In genomic region chr18:21242141-21243040, GRCh38 we compare ENCODE assay signal across 9 cellular contexts. TPM values are rescaled to one million over a fixed set of nuclear protein-coding genes. Genes with fewer than 3 reads are reported as not detected.
DNase-seq lines count a peak whose midpoint lies in the region; ATAC-seq and TF ChIP-seq lines count a peak whose summit lies in the region.
"Had no signal": no experiment of that assay in that cellular context is flagged by ENCODE, and none has a peak within 500 bp of the region (broad histone marks: within the 10 kb centered on the region; RNA-seq: fewer than 3 reads in every experiment).

Gene GREB1L (plus strand): TSS chr18:21242232. CDS start chr18:21383519, 141,287 bp downstream.

- H3K27me3 ChIP-seq in IMR-90 (ENCODE audit: control insufficient read depth, insufficient read depth, low read length), result peaks cover 52% of the 10 kb centered on the region
- H3K27me3 ChIP-seq in neural progenitor cell, result no peaks in the 10 kb centered on the region
- no peaks in the 10 kb centered on the region for H3K27me3 ChIP-seq in aorta (ENCODE audit: control insufficient read depth in 1 of 2, insufficient read depth in 2 of 2, low read length in 1 of 2)

- H3K27me3 Mint-ChIP-seq in neural progenitor cell (ENCODE audit: insufficient read depth, low read depth), result peaks cover 12% of the 10 kb centered on the region

- peaks cover 90% of the 10 kb centered on the region for H3K79me2 ChIP-seq in neural progenitor cell (ENCODE audit: low read depth)

- H3K23ac ChIP-seq in IMR-90 (ENCODE audit: low read depth, low read length), result no peak within 1 kb of the TSS

- ATAC-seq in IMR-90 (ENCODE audit: low read depth) (peak; percentile 92), aorta (ENCODE audit: low FRiP score) (peak; percentile 91)

- H3K9me3 ChIP-seq in IMR-90 (ENCODE audit: control insufficient read depth, insufficient read depth, low read length) (no peaks in the 10 kb centered on the region), neural progenitor cell (ENCODE audit: low read depth) (no peaks in the 10 kb centered on the region), aorta (ENCODE audit: control insufficient read depth, low read length) (no peaks in the 10 kb centered on the region)

- H2AK9ac ChIP-seq in IMR-90 (replicated peaks; ENCODE audit: low read depth, low read length, poor library complexity), result peak within 1 kb of the TSS; percentile 28

- H3K36me3 Mint-ChIP-seq in neural progenitor cell, result peaks cover 19% of the 10 kb centered on the region

- H3K56ac ChIP-seq in IMR-90 (ENCODE audit: extremely low read depth, insufficient read depth, low read length), result no peak within 1 kb of the TSS

- peaks cover 43% of the 10 kb centered on the region for H3F3A ChIP-seq in neural progenitor cell (ENCODE audit: low read depth)

- no peak within 1 kb of the TSS for H3K18ac ChIP-seq in IMR-90 (ENCODE audit: low read depth, low read length)

- in situ Hi-C loops in IMR-90 (cut with MboI; ENCODE audit: low sequenced_read_pairs), result no loop called here

- no peak within 1 kb of the TSS for H3K9ac ChIP-seq in IMR-90 (ENCODE audit: low read depth, low read length)
- peak within 1 kb of the TSS; percentile 86 for H3K9ac ChIP-seq in neural progenitor cell

- CTCF ChIA-PET in IMR-90 (lab: Yijun Ruan, JAX), result no interaction called here

- peak within 1 kb of the TSS; percentile 97 for H3K4me3 Mint-ChIP-seq in neural progenitor cell

- 2% methylated on average over 23 of the region's 115 CpGs; no CpG with 5 or more reads in 1 of the 2 experiments for WGBS in IMR-90 (ENCODE audit: extremely low coverage in 2 of 2, insufficient read length in 1 of 2), 2 experiments
- 0 to 1% methylated on average over 87 to 115 of the region's 115 CpGs for WGBS in aorta, 2 donors

- H2BK5ac ChIP-seq in IMR-90 (ENCODE audit: low read depth, low read length, poor library complexity, severe bottlenecking), result no peak within 1 kb of the TSS

- H3K14ac ChIP-seq in IMR-90 (replicated peaks; ENCODE audit: low read depth, low read length), result no peak within 1 kb of the TSS

- dilution Hi-C loops in IMR-90 (cut with HindIII; ENCODE audit: low sequenced_read_pairs, unreplicated experiment), result no loop called here

- H3K9me3 Mint-ChIP-seq in neural progenitor cell, result peaks cover 18% of the 10 kb centered on the region

- H4K20me1 ChIP-seq in IMR-90 (ENCODE audit: insufficient read depth, low read length) (no peaks in the 10 kb centered on the region), neural progenitor cell (ENCODE audit: low read depth) (peaks cover 46% of the 10 kb centered on the region)

- no peak within 1 kb of the TSS for H2AK5ac ChIP-seq in IMR-90 (ENCODE audit: low read depth, low read length)

- H4K8ac ChIP-seq in IMR-90 (ENCODE audit: low read depth in 2 of 2, low read length in 2 of 2), result no peak within 1 kb of the TSS

- TF ChIP-seq CTCF in IMR-90 (conservative IDR thresholded peaks at IDR 0.05; ENCODE audit: low read depth, low read length) (peak; percentile 11; the same call in 1 of the 2 replicates), WI38 (IDR thresholded peaks at IDR 0.05; ENCODE audit: low read depth, low read length) (no peak), neural progenitor cell (IDR thresholded peaks at IDR 0.05) (peak; percentile 54)

- BruUV-seq in IMR-90 (replicated peaks; lab: Mats Ljungman, UMichigan), result no TSS peak

- no peak within 1 kb of the TSS for H2BK20ac ChIP-seq in IMR-90 (ENCODE audit: low read depth, low read length)

- no peaks in the 10 kb centered on the region for H3K9me1 ChIP-seq in IMR-90 (ENCODE audit: insufficient read depth, low read length)

- H4K91ac ChIP-seq in IMR-90 (ENCODE audit: insufficient read depth, low read depth, low read length), result no peak within 1 kb of the TSS

- H3K4me2 ChIP-seq in IMR-90 (ENCODE audit: low read depth, low read length) (peak within 1 kb of the TSS; percentile 66; the same call in 1 of the 2 replicates), neural progenitor cell (peak within 1 kb of the TSS; percentile 89)

- no peak for TF ChIP-seq RAD21 in IMR-90 (IDR thresholded peaks at IDR 0.05; ENCODE audit: low read length)

- POLR2A ChIA-PET in IMR-90 (lab: Charles Lee; ENCODE audit: unreplicated experiment), result no interaction called here

- H2AFZ ChIP-seq in IMR-90 (replicated peaks; ENCODE audit: low read length, poor library complexity) (peak within 1 kb of the TSS; percentile 85), neural progenitor cell (replicated peaks) (peak within 1 kb of the TSS; percentile 63)

- DNase-seq in NCI-H1694 treated with DMSO at 0.1 percent for 48 hours (lab: John Stamatoyannopoulos, UW) (peak; percentile 14), NCI-H1694 (lab: John Stamatoyannopoulos, UW) (no peak), IMR-90 (no peak), foreskin melanocyte (peak; percentile 14), neural progenitor cell (ENCODE audit: low spot score) (peak; percentile 93), aorta (peak; percentile 68 to 89), GDM1 (lab: John Stamatoyannopoulos, UW) (no peak)
- DNase-seq: DND-41 had no signal

- no peak within 1 kb of the TSS for H2BK120ac ChIP-seq in IMR-90 (ENCODE audit: low read depth, low read length)

- H3K4ac ChIP-seq in IMR-90 (ENCODE audit: low read depth, low read length), result no peak within 1 kb of the TSS

- H2BK15ac ChIP-seq in IMR-90 (ENCODE audit: low read depth, low read length), result no peak within 1 kb of the TSS

- H3K4me3 ChIP-seq in IMR-90 (ENCODE audit: insufficient read depth, low read depth, low read length), result peak within 1 kb of the TSS; percentile 30
- H3K4me3 ChIP-seq in WI38 (ENCODE audit: low read depth, low read length), result peak within 1 kb of the TSS; percentile 8; the same call in 1 of the 2 replicates
- peak within 1 kb of the TSS; percentile 98 for H3K4me3 ChIP-seq in neural progenitor cell
- H3K4me3 ChIP-seq in aorta (ENCODE audit: low read length in 2 of 2), result peak within 1 kb of the TSS; percentile 80 to 82

- H3K4me1 ChIP-seq in IMR-90 (ENCODE audit: control insufficient read depth, insufficient read depth, low read length), result peaks cover 2% of the 10 kb centered on the region; the same call in 1 of the 2 replicates
- peaks cover 50% of the 10 kb centered on the region for H3K4me1 ChIP-seq in neural progenitor cell
- no peaks in the 10 kb centered on the region for H3K4me1 ChIP-seq in aorta (ENCODE audit: control insufficient read depth in 1 of 2, insufficient read depth in 2 of 2, low read length in 2 of 2)

- H3K79me1 ChIP-seq in IMR-90 (ENCODE audit: low read depth in 1 of 2, low read length in 2 of 2), result no peaks in the 10 kb centered on the region

- intact Hi-C loops in IMR-90 (cut with micrococcal nuclease), result loop anchor here (10.0 kb wide), 1 partner anchor 212 kb away; no protein-coding TSS in a partner anchor
- intact Hi-C loops in aorta (cut with DNase I), result loop anchor here in 1 of 2 donors (5.0 to 10.0 kb wide), 2 partner anchors 122 to 200 kb away; no protein-coding TSS in a partner anchor

- H3K27ac Mint-ChIP-seq in neural progenitor cell, result peak within 1 kb of the TSS; percentile 91

- TF ChIP-seq POLR2A in IMR-90 (IDR thresholded peaks at IDR 0.05; ENCODE audit: low read depth, low read length), result no peak

- peaks cover 34% of the 10 kb centered on the region for H3K4me1 Mint-ChIP-seq in neural progenitor cell

- H3K36me3 ChIP-seq in IMR-90 (ENCODE audit: control insufficient read depth, insufficient read depth, low read length) (no peaks in the 10 kb centered on the region), neural progenitor cell (peaks cover 3% of the 10 kb centered on the region), aorta (ENCODE audit: control insufficient read depth in 1 of 2, insufficient read depth in 2 of 2, low read length in 1 of 2) (peaks cover 0 to 2% of the 10 kb centered on the region in 2 donors)

- no peak within 1 kb of the TSS for H4K5ac ChIP-seq in IMR-90 (ENCODE audit: low read depth, low read length)

- H3K27ac ChIP-seq in IMR-90 (ENCODE audit: insufficient read depth, low read length) (no peak within 1 kb of the TSS), neural progenitor cell (peak within 1 kb of the TSS; percentile 82), aorta (ENCODE audit: low read depth in 1 of 2, low read length in 2 of 2) (peak within 1 kb of the TSS in 1 of 2 donors; percentile 13)

TF ChIP-seq in IMR-90, 13 proteins besides CTCF, POLR2A, EP300 and RAD21 (continues in another document):
- TF ChIP-seq RCOR1 (IDR thresholded peaks at IDR 0.05; ENCODE audit: insufficient replicate concordance, low read length) (no peak), MXI1 (IDR thresholded peaks at IDR 0.05; ENCODE audit: borderline replicate concordance, low read depth, low read length) (no peak), SMC3 (IDR thresholded peaks at IDR 0.05; ENCODE audit: low read depth, low read length) (no peak), RFX5 (IDR thresholded peaks at IDR 0.05; ENCODE audit: low read depth, low read length) (no peak), USF2 (IDR thresholded peaks at IDR 0.05; ENCODE audit: low read depth, low read length) (no peak), NFE2L2 (IDR thresholded peaks at IDR 0.05; ENCODE audit: low read depth, low read length) (no peak), MAZ (IDR thresholded peaks at IDR 0.05; ENCODE audit: borderline replicate concordance, low read depth, low read length) (no peak), MAFK (IDR thresholded peaks at IDR 0.05; ENCODE audit: low read depth, low read length) (no peak), ELK1 (IDR thresholded peaks at IDR 0.05; ENCODE audit: borderline replicate concordance, low read depth, low read length) (no peak)

RNA-seq across cellular contexts. Expression of gene GREB1L, which starts in this region (rescaled TPM):
- under 0.01 TPM in 1 of 2 replicates, not detected in the other for total RNA-seq in IMR-90 (2012; rRNA removed)
- polyA plus RNA-seq in IMR-90 (2012; rRNA removed), result 0.01 and 0.02 TPM in 2 replicates
- polyA plus RNA-seq in IMR-90 (2012; cell fraction: cytosol; rRNA removed), result 0.12 TPM in 1 of 2 replicates, not detected in the other
- 0.03 and 0.09 TPM in 2 replicates for polyA plus RNA-seq in IMR-90 (2012; cell fraction: nucleus; rRNA removed; ENCODE audit: low replicate concordance)
- total RNA-seq in neural progenitor cell (ENCODE audit: low replicate concordance), result 251 and 278 TPM in 2 replicates
- total RNA-seq in aorta, result 1 to 10 TPM; 5.1 to 6.0 TPM
- 1 to 10 TPM; 1.1 to 2.6 TPM for polyA plus RNA-seq in aorta

Comparison
In these comparisons a context has a peak if more than half of its experiments do, and no peak if none do; other contexts are left out.
1. RNA of gene GREB1L (total RNA-seq): 251 to 278 TPM in neural progenitor cell; 5.1 to 6.0 TPM in aorta and under 0.01 TPM in IMR-90; every median in the first group is over 10 times any median in the second.
2. DNase-seq: peak in NCI-H1694 treated with DMSO at 0.1 percent for 48 hours (single experiment), foreskin melanocyte (single experiment), neural progenitor cell (single experiment) and aorta (2 of 2); none in NCI-H1694 (single experiment), IMR-90 (single experiment) and GDM1 (single experiment).
3. Peak in ATAC-seq, H3K4me3 ChIP-seq and H3K4me2 ChIP-seq in IMR-90; RNA of the gene not detected or under 1 TPM.
4. H3K4me3 ChIP-seq: peak in every context shown above with its lines; median percentile 98 in neural progenitor cell; 81 in aorta; 30 in IMR-90; 8 in WI38.